9 cellular contexts compared by ENCODE assay signal in genomic region chr4:184850431-184851199, GRCh38. TPM values are rescaled to one million over a fixed set of nuclear protein-coding genes. Genes with fewer than 3 reads are reported as not detected.
DNase-seq lines count a peak whose midpoint lies in the region; ATAC-seq, FAIRE-seq and TF ChIP-seq lines count a peak whose summit lies in the region.
"Had no signal": no experiment of that assay in that cellular context is flagged by ENCODE, and none has a peak within 500 bp of the region (broad histone marks: within the 10 kb centered on the region; RNA-seq: fewer than 3 reads in every experiment).

No MANE protein-coding gene starts in this region.

- peak; percentile 83; the same call in 1 of the 2 replicates for TF ChIP-seq POLR2A in GM12891 (IDR thresholded peaks at IDR 0.05; ENCODE audit: low read depth, low read length)

- CTCF ChIA-PET in activated B cell treated with CpG ODN at 0.5 μM for 24 hours (lab: Charles Lee): interaction anchor here (0.7 kb wide), 1 partner anchor 24 kb away, joined by 4 read pairs; no protein-coding TSS in a partner anchor

- POLR2A ChIA-PET in activated B cell treated with CpG ODN at 0.5 μM for 24 hours (lab: Charles Lee): interaction anchor here (0.7 to 10.6 kb wide), 6 partner anchors 14 to 68 kb away, joined by 3 to 126 read pairs (median 4); partner anchors contain the start of gene ACSL1

- H3K4me3 Mint-ChIP-seq in activated B cell treated with CpG ODN at 0.5 μM for 24 hours: no peak overlapping the region

- H3K27ac Mint-ChIP-seq in activated B cell treated with CpG ODN at 0.5 μM for 24 hours: no peak overlapping the region

- ATAC-seq in GM19397 (IDR thresholded peaks at IDR 0.05; ENCODE audit: unreplicated experiment) (peak; percentile 45), HG03039 (IDR thresholded peaks at IDR 0.05; ENCODE audit: unreplicated experiment) (peak; percentile 42), activated B cell treated with CpG ODN at 0.5 μM for 24 hours (ENCODE audit: low read depth) (peak; percentile 43)

- H3K9me3 Mint-ChIP-seq in activated B cell treated with CpG ODN at 0.5 μM for 24 hours: no peaks in the 10 kb centered on the region

- peaks cover 33% of the 10 kb centered on the region for H3K4me1 Mint-ChIP-seq in activated B cell treated with CpG ODN at 0.5 μM for 24 hours

- intact Hi-C loops in activated B cell treated with CpG ODN at 0.5 μM for 24 hours (cut with micrococcal nuclease): loop anchor here (1.0 to 10.0 kb wide), 8 partner anchors 26 to 544 kb away; partner anchors contain the start of genes ACSL1, ANKRD37, CENPU and CFAP97

- TF ChIP-seq CTCF in activated B cell treated with CpG ODN at 0.5 μM for 24 hours (IDR thresholded peaks at IDR 0.05): no peak

- no peaks in the 10 kb centered on the region for H3K27me3 Mint-ChIP-seq in activated B cell treated with CpG ODN at 0.5 μM for 24 hours

- no peaks in the 10 kb centered on the region for H3K36me3 Mint-ChIP-seq in activated B cell treated with CpG ODN at 0.5 μM for 24 hours (ENCODE audit: low read depth)

- DNase-seq in GM12891 (ENCODE audit: insufficient read length, low spot score) (no peak), activated B cell treated with CpG ODN at 0.5 μM for 24 hours (peak; percentile 30), dedifferentiated amniotic fluid mesenchymal stem cell (ENCODE audit: extremely low spot score) (no peak), GM03348 (ENCODE audit: low spot score) (no peak), retina (no peak), NCI-H446 treated with DMSO at 0.1 percent for 48 hours (lab: John Stamatoyannopoulos, UW) (no peak)
- DNase-seq: KG1 had no signal

- peak; percentile 95 for FAIRE-seq in GM12891 (lab: Jason Lieb, UNC)

TF ChIP-seq in GM12891, 5 proteins besides CTCF, POLR2A, EP300 and RAD21:
- TF ChIP-seq POLR2AphosphoS5 (IDR thresholded peaks at IDR 0.05; ENCODE audit: low read depth, low read length) (peak; percentile 41; the same call in 1 of the 2 replicates), PAX5 (IDR thresholded peaks at IDR 0.05; ENCODE audit: insufficient read depth, low read length, severe bottlenecking) (peak; percentile 18), SPI1 (IDR thresholded peaks at IDR 0.05; ENCODE audit: low read depth, low read length) (peak; percentile 89), POU2F2 (IDR thresholded peaks at IDR 0.05; ENCODE audit: low read depth, low read length) (peak; percentile 33; the same call in 1 of the 2 replicates), TAF1 (IDR thresholded peaks at IDR 0.05; ENCODE audit: low read depth, low read length) (no peak)

RNA-seq across cellular contexts. Expression of gene ACSL1, which starts 24.8 kb away (rescaled TPM):
- 25.2 TPM for polyA plus RNA-seq in GM12891 (2012; ENCODE audit: low read depth, missing spikeins)
- 46.3 and 47.0 TPM in 2 replicates for total RNA-seq in activated B cell treated with CpG ODN at 0.5 μM for 24 hours
